ENCODE assay signal across 27 cellular contexts in genomic region chr3:100080573-100080972, GRCh38. TPM values are rescaled to one million over a fixed set of nuclear protein-coding genes. Genes with fewer than 3 reads are reported as not detected.
DNase-seq lines count a peak whose midpoint lies in the region; ATAC-seq, FAIRE-seq and TF ChIP-seq lines count a peak whose summit lies in the region.
"Had no signal": no experiment of that assay in that cellular context is flagged by ENCODE, and none has a peak within 500 bp of the region (broad histone marks: within the 10 kb centered on the region; RNA-seq: fewer than 3 reads in every experiment).

No MANE protein-coding gene starts in this region.

- H3K4me3 ChIP-seq in brain microvascular endothelial cell (ENCODE audit: low read depth, low read length) (no peak overlapping the region), HepG2 (replicated peaks in 1 of 3; ENCODE audit: insufficient read depth in 1 of 3, low read depth in 2 of 3, low read length in 3 of 3) (no peak overlapping the region)
- no peak overlapping the region for H3K4me3 ChIP-seq in CD4-positive, alpha-beta memory T cell (ENCODE audit: low read length in 2 of 2)
- H3K4me3 ChIP-seq: dorsolateral prefrontal cortex, lung, sigmoid colon had no signal

- no peak for ATAC-seq in HepG2
- no peak for ATAC-seq in HG03135 (IDR thresholded peaks at IDR 0.05; ENCODE audit: unreplicated experiment)
- no peak for ATAC-seq in GM18505 (IDR thresholded peaks at IDR 0.05; ENCODE audit: unreplicated experiment)
- ATAC-seq: activated CD4-positive, CD25-positive, alpha-beta regulatory T cell treated with anti-CD3 and anti-CD28 coated beads, Interleukin-2, amount 50 U/mL, for 24 hours; activated CD8-positive, alpha-beta T cell treated with anti-CD3 and anti-CD28 coated beads for 36 hours had no signal

- H3K36me3 Mint-ChIP-seq in HFFc6 (ENCODE audit: low read depth): no peaks in the 10 kb centered on the region
- H3K36me3 Mint-ChIP-seq in CD4-positive, alpha-beta memory T cell: no peaks in the 10 kb centered on the region

- FAIRE-seq in HepG2 (lab: Jason Lieb, UNC): no peak
- FAIRE-seq: urothelium cell line had no signal

- peaks cover 63% of the 10 kb centered on the region for H3K4me1 ChIP-seq in HepG2 (ENCODE audit: insufficient read depth, low read length)
- peaks cover 9% of the 10 kb centered on the region for H3K4me1 ChIP-seq in CD4-positive, alpha-beta memory T cell (ENCODE audit: insufficient read depth, low read length)

- no peak overlapping the region for H3K4me3 Mint-ChIP-seq in HFFc6
- no peak overlapping the region for H3K4me3 Mint-ChIP-seq in CD4-positive, alpha-beta memory T cell
- H3K4me3 Mint-ChIP-seq: activated CD8-positive, alpha-beta T cell treated with anti-CD3 and anti-CD28 coated beads for 36 hours; H9 had no signal

- H3K27me3 ChIP-seq in brain microvascular endothelial cell (replicated peaks): no peaks in the 10 kb centered on the region
- H3K27me3 ChIP-seq in HepG2 (ENCODE audit: control insufficient read depth in 1 of 2, insufficient read depth in 2 of 2, low read length in 2 of 2): no peaks in the 10 kb centered on the region
- no peaks in the 10 kb centered on the region for H3K27me3 ChIP-seq in CD4-positive, alpha-beta memory T cell (ENCODE audit: insufficient read depth, low read length)
- H3K27me3 ChIP-seq: dorsolateral prefrontal cortex, sigmoid colon had no signal

- H3K9me3 ChIP-seq in HepG2 (ENCODE audit: low read length): no peaks in the 10 kb centered on the region
- no peaks in the 10 kb centered on the region for H3K9me3 ChIP-seq in CD4-positive, alpha-beta memory T cell (ENCODE audit: control insufficient read depth in 1 of 2, low read length in 2 of 2)
- H3K9me3 ChIP-seq: sigmoid colon had no signal

- in situ Hi-C loops in brain microvascular endothelial cell (cut with HindIII; ENCODE audit: low pct_ligation_motif_present, low sequenced_read_pairs): no loop called here
- in situ Hi-C loops in HepG2 (cut with HindIII; ENCODE audit: extremely low pct_ligation_motif_present, low pct_unique_long_range_greater_than_20kb): no loop called here

- intact Hi-C loops in HepG2 (cut with micrococcal nuclease; ENCODE audit: unreplicated experiment): no loop called here
- intact Hi-C loops in CD4-positive, alpha-beta memory T cell (cut with micrococcal nuclease): no loop called here

- no peak overlapping the region for H3K4me2 ChIP-seq in HepG2 (ENCODE audit: low read depth, low read length)
- H3K4me2 ChIP-seq: KMS-11 had no signal

- H3K9ac ChIP-seq in HepG2 (ENCODE audit: insufficient read depth, low read depth, low read length): no peak overlapping the region
- H3K9ac ChIP-seq: KMS-11 had no signal

- POLR2A ChIA-PET in HepG2 (lab: Yijun Ruan, JAX): no interaction called here
- POLR2A ChIA-PET in CD4-positive, alpha-beta memory T cell (lab: Charles Lee; ENCODE audit: partially characterized antibody): no interaction called here

- no TSS peak for BruUV-seq in HepG2 (replicated peaks; lab: Mats Ljungman, UMichigan)

- no peak for TF ChIP-seq EP300 in HepG2 (IDR thresholded peaks at IDR 0.05; ENCODE audit: low read depth in 2 of 2, low read length in 2 of 2)
- no peak for TF ChIP-seq EP300 in HepG2 (CRISPR knock-in tag; IDR thresholded peaks at IDR 0.05; ENCODE audit: borderline replicate concordance)

- no peak overlapping the region for H2AFZ ChIP-seq in HepG2 (ENCODE audit: low read length)

- H4K20me1 ChIP-seq in HepG2 (ENCODE audit: insufficient read depth, low read length): no peaks in the 10 kb centered on the region

- DNase-seq in HFFc6 (peak; percentile 34), brain microvascular endothelial cell (peak; percentile 32), HepG2 (ENCODE audit: low spot score) (peak; percentile 38), renal cortical epithelial cell (ENCODE audit: low read depth) (peak; percentile 32), DMS79 (lab: John Stamatoyannopoulos, UW) (no peak)
- DNase-seq in CD4-positive, alpha-beta memory T cell: no peak
- DNase-seq: activated CD8-positive, alpha-beta T cell treated with anti-CD3 and anti-CD28 coated beads for 36 hours; C1 segment of cervical spinal cord; central memory CD4-positive, alpha-beta T cell; dorsolateral prefrontal cortex; foreskin melanocyte; GDM1; H9; hippocampal formation; NCI-H1930; NCI-H82; nucleus accumbens; OCI-M1; Right ventricle myocardium superior; sigmoid colon; substantia nigra had no signal

- H3K27ac ChIP-seq in brain microvascular endothelial cell (no peak overlapping the region), HepG2 (ENCODE audit: extremely low read length, insufficient read depth, low read length) (no peak overlapping the region)
- no peak overlapping the region for H3K27ac ChIP-seq in CD4-positive, alpha-beta memory T cell (ENCODE audit: low read depth, low read length)
- H3K27ac ChIP-seq: KMS-11 had no signal

- no peaks in the 10 kb centered on the region for H3K27me3 Mint-ChIP-seq in HFFc6 (ENCODE audit: insufficient read depth)
- no peaks in the 10 kb centered on the region for H3K27me3 Mint-ChIP-seq in CD4-positive, alpha-beta memory T cell
- H3K27me3 Mint-ChIP-seq: activated CD8-positive, alpha-beta T cell treated with anti-CD3 and anti-CD28 coated beads for 36 hours had no signal

- H3K9me3 Mint-ChIP-seq in HFFc6: no peaks in the 10 kb centered on the region
- no peaks in the 10 kb centered on the region for H3K9me3 Mint-ChIP-seq in CD4-positive, alpha-beta memory T cell
- H3K9me3 Mint-ChIP-seq: activated CD8-positive, alpha-beta T cell treated with anti-CD3 and anti-CD28 coated beads for 36 hours; H9 had no signal

- TF ChIP-seq POLR2A in HepG2 (IDR thresholded peaks at IDR 0.05; ENCODE audit: insufficient read depth in 1 of 2, low read depth in 2 of 2, low read length in 2 of 2) (no peak), GM18505 (IDR thresholded peaks at IDR 0.05; ENCODE audit: borderline replicate concordance, extremely low read depth, insufficient read depth, insufficient read length) (no peak)

- H3K4me1 Mint-ChIP-seq in HFFc6 (ENCODE audit: low read depth): peaks cover 55% of the 10 kb centered on the region
- H3K4me1 Mint-ChIP-seq in CD4-positive, alpha-beta memory T cell: peaks cover 4 to 12% (median 10%) of the 10 kb centered on the region in 4 donors

- CTCF ChIA-PET in HepG2 (lab: Yijun Ruan, JAX; ENCODE audit: low intra/inter-chr PET ratio, low total read pairs): no interaction called here
- CTCF ChIA-PET in CD4-positive, alpha-beta memory T cell (lab: Charles Lee; ENCODE audit: partially characterized antibody): interaction anchor here (1.3 kb wide), 1 partner anchor 12 kb away, joined by 10 read pairs; no protein-coding TSS in a partner anchor

- TF ChIP-seq CTCF in HFFc6 (IDR thresholded peaks at IDR 0.05) (no peak), brain microvascular endothelial cell (IDR thresholded peaks at IDR 0.05; ENCODE audit: low read depth, low read length, missing control alignments) (no peak), HepG2 (CRISPR knock-in tag; IDR thresholded peaks at IDR 0.05) (no peak)

- no peak overlapping the region; the same call in 1 of the 2 replicates for H3K27ac Mint-ChIP-seq in HFFc6
- H3K27ac Mint-ChIP-seq in CD4-positive, alpha-beta memory T cell: no peak overlapping the region
- H3K27ac Mint-ChIP-seq: activated CD8-positive, alpha-beta T cell treated with anti-CD3 and anti-CD28 coated beads for 36 hours; H9 had no signal

- H3K79me2 ChIP-seq in HepG2 (ENCODE audit: insufficient read depth, low read length): no peaks in the 10 kb centered on the region

- no peak for TF ChIP-seq RAD21 in HepG2 (CRISPR knock-in tag; IDR thresholded peaks at IDR 0.05)

- WGBS in HepG2 (ENCODE audit: low lambda C conversion rate): 95% methylated on average over 2 of the region's 2 CpGs

- H3K36me3 ChIP-seq in brain microvascular endothelial cell (replicated peaks) (no peaks in the 10 kb centered on the region), HepG2 (replicated peaks in 1 of 2; ENCODE audit: control insufficient read depth in 1 of 2, insufficient read depth in 2 of 2, low read length in 2 of 2) (no peaks in the 10 kb centered on the region)
- H3K36me3 ChIP-seq in CD4-positive, alpha-beta memory T cell (ENCODE audit: insufficient read depth, low read length): no peaks in the 10 kb centered on the region
- H3K36me3 ChIP-seq: sigmoid colon had no signal

TF ChIP-seq in HepG2, 621 proteins besides CTCF, POLR2A, EP300 and RAD21 (continues in another document):
- TF ChIP-seq SRF (IDR thresholded peaks at IDR 0.05; ENCODE audit: low read depth, low read length): peak; percentile 68; the same call in 1 of the 2 replicates

RNA-seq across cellular contexts. Expression of gene FILIP1L, which starts 33.7 kb away (rescaled TPM):
- total RNA-seq in HFFc6 (2021; fragmentation: NEBNext Ultra II Directional; extraction: Animal tissue kit (Norgen Biotek cat#: 25700)): 10 to 100 TPM; 37.8 to 54.7 (median 48.2) TPM
- total RNA-seq in HepG2 (2016; rRNA removed; fragmentation: Illumina TruSeq; extraction: Trizol) (8.1 and 10.2 TPM in 2 replicates), renal cortical epithelial cell (18.9 and 111 TPM in 2 replicates)
- total RNA-seq in HepG2 (2016; cell fraction: cytosol; rRNA removed; fragmentation: Illumina TruSeq; extraction: Trizol; ENCODE audit: low read depth): 1.0 and 1.1 TPM in 2 replicates
- total RNA-seq in HepG2 (2016; cell fraction: insoluble cytoplasmic fraction; rRNA removed; fragmentation: Illumina TruSeq; extraction: Trizol): 7.7 and 10.2 TPM in 2 replicates
- 2.4 and 3.3 TPM in 2 replicates for total RNA-seq in HepG2 (2016; cell fraction: membrane; rRNA removed; fragmentation: Illumina TruSeq; extraction: Trizol)
- 5.5 and 5.9 TPM in 2 replicates for total RNA-seq in HepG2 (2016; cell fraction: nucleus; rRNA removed; fragmentation: Illumina TruSeq; extraction: Trizol)
- 166 and 187 TPM in 2 replicates for polyA plus RNA-seq in HepG2 (2011; rRNA removed)
- polyA plus RNA-seq in HepG2 (2011; cell fraction: cytosol; rRNA removed): 125 and 126 TPM in 2 replicates
- polyA plus RNA-seq in HepG2 (2011; cell fraction: nucleus; rRNA removed): 122 and 131 TPM in 2 replicates
- polyA plus RNA-seq in HepG2 (2012): 68.2 and 110 TPM in 2 replicates
- 0.85 and 0.89 TPM in 2 replicates for polyA plus RNA-seq in HepG2 (2016; cell fraction: cytosol; fragmentation: Illumina TruSeq; extraction: Trizol; ENCODE audit: low read depth)
- polyA plus RNA-seq in HepG2 (2016; cell fraction: insoluble cytoplasmic fraction; fragmentation: Illumina TruSeq; extraction: Trizol; ENCODE audit: low read depth): 13.3 and 13.4 TPM in 2 replicates
- polyA plus RNA-seq in HepG2 (2016; cell fraction: membrane; fragmentation: Illumina TruSeq; extraction: Trizol; ENCODE audit: low read depth): 1.5 and 2.1 TPM in 2 replicates
- polyA plus RNA-seq in HepG2 (2016; cell fraction: nucleus; fragmentation: Illumina TruSeq; extraction: Trizol; ENCODE audit: insufficient read depth, low read depth): 8.6 and 9.7 TPM in 2 replicates
- 0.05 and 92.6 TPM in 2 replicates for polyA minus RNA-seq in HepG2 (2011; rRNA and poly(A)+ RNA removed; ENCODE audit: low replicate concordance)
- polyA minus RNA-seq in HepG2 (2011; cell fraction: cytosol; rRNA and poly(A)+ RNA removed): 131 and 135 TPM in 2 replicates
- polyA minus RNA-seq in HepG2 (2011; cell fraction: nucleus; rRNA and poly(A)+ RNA removed): 134 and 197 TPM in 2 replicates
- not detected for total RNA-seq in CD4-positive, alpha-beta memory T cell
- polyA plus RNA-seq in CD4-positive, alpha-beta memory T cell: under 1 TPM in 1 of 2 donors, not detected in 1; 0.32 TPM

Comparison
In these comparisons a context has a peak if more than half of its experiments do, and no peak if none do; other contexts are left out.
1. DNase-seq: peak in HFFc6 (single experiment), brain microvascular endothelial cell (single experiment), HepG2 (single experiment) and renal cortical epithelial cell (single experiment); none in CD4-positive, alpha-beta memory T cell (0 of 5) and DMS79 (single experiment).